8 cellular contexts compared by ENCODE assay signal in the genomic region with DNA sequence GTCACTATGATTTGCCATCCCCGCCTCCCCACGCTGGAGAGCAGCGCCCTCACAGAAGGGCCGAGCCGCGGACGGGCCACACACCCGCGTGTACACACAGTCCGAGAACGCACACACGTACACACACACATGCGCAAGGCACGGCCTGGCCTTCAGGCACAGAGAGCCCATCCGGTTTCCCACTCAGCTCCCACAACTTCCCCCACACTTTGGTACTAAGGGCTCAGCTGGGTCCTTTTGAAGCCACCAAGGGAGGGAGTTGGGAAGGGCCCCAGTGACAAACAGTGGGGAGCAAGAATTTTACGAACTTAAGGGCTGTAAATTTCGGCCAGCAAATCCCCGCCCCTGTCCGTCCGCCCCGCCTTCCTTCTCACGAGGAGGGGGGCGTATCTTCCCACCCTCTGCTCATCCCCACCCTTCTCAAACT.
DNase-seq lines count a peak whose midpoint lies in the region; ATAC-seq and TF ChIP-seq lines count a peak whose summit lies in the region.

No MANE protein-coding gene starts in this region.

- intact Hi-C loops in CD14-positive monocyte (cut with micrococcal nuclease) = no loop called here

- peaks cover 49% of the 10 kb centered on the region for H3K27me3 Mint-ChIP-seq in T-helper 1 cell treated with Interleukin-12 subunit alpha and Interleukin-12 subunit beta and Interleukin-4 antibody, amounts not matched to agents 30 μg/mL and 1 μg/mL, for 36 hours (ENCODE audit: low read depth)
- H3K27me3 Mint-ChIP-seq in brain (peaks cover 75% of the 10 kb centered on the region), CD14-positive monocyte (ENCODE audit: low read depth in 3 of 3) (peaks cover 50 to 74% (median 63%) of the 10 kb centered on the region in 3 donors)

- H4K20me1 ChIP-seq in smooth muscle cell (ENCODE audit: low read depth) = no peaks in the 10 kb centered on the region

- peak overlapping the region; percentile 59 for H3K4me3 ChIP-seq in smooth muscle cell

- H3K4me1 ChIP-seq in smooth muscle cell (ENCODE audit: low read depth) = peaks cover 23% of the 10 kb centered on the region

- H3K27ac Mint-ChIP-seq in T-helper 1 cell treated with Interleukin-12 subunit alpha and Interleukin-12 subunit beta and Interleukin-4 antibody, amounts not matched to agents 30 μg/mL and 1 μg/mL, for 36 hours = no peak overlapping the region
- H3K27ac Mint-ChIP-seq in brain = no peak overlapping the region
- H3K27ac Mint-ChIP-seq in CD14-positive monocyte = no peak overlapping the region

- TF ChIP-seq CTCF in brain (conservative IDR thresholded peaks at IDR 0.05) (no peak), smooth muscle cell (IDR thresholded peaks at IDR 0.05; ENCODE audit: borderline replicate concordance, insufficient read depth, poor library complexity, severe bottlenecking) (no peak), CD14-positive monocyte (IDR thresholded peaks at IDR 0.05) (no peak)

- no peak overlapping the region for H3K9ac ChIP-seq in smooth muscle cell (ENCODE audit: low read depth)

- H3K9me3 Mint-ChIP-seq in T-helper 1 cell treated with Interleukin-12 subunit alpha and Interleukin-12 subunit beta and Interleukin-4 antibody, amounts not matched to agents 30 μg/mL and 1 μg/mL, for 36 hours = no peaks in the 10 kb centered on the region
- peaks cover 0 to 8% (median 0%) of the 10 kb centered on the region in 5 experiments for H3K9me3 Mint-ChIP-seq in brain
- H3K9me3 Mint-ChIP-seq in CD14-positive monocyte = peaks cover 0 to 6% (median 0%) of the 10 kb centered on the region in 7 donors

- no peak for ATAC-seq in GM21576 (IDR thresholded peaks at IDR 0.05; ENCODE audit: unreplicated experiment)

- 13% methylated on average over 23 of the region's 23 CpGs for WGBS in smooth muscle cell (ENCODE audit: low lambda C conversion rate)

- no peaks in the 10 kb centered on the region for H3K27me3 ChIP-seq in smooth muscle cell (ENCODE audit: low read depth)

- H3K4me1 Mint-ChIP-seq in T-helper 1 cell treated with Interleukin-12 subunit alpha and Interleukin-12 subunit beta and Interleukin-4 antibody, amounts not matched to agents 30 μg/mL and 1 μg/mL, for 36 hours (ENCODE audit: low read depth) = peaks cover 2% of the 10 kb centered on the region
- H3K4me1 Mint-ChIP-seq in brain (peaks cover 18% of the 10 kb centered on the region), CD14-positive monocyte (peaks cover 12% of the 10 kb centered on the region)

- peaks cover 10% of the 10 kb centered on the region for H3F3A ChIP-seq in smooth muscle cell (ENCODE audit: low read depth)

- no peaks in the 10 kb centered on the region for H3K36me3 Mint-ChIP-seq in T-helper 1 cell treated with Interleukin-12 subunit alpha and Interleukin-12 subunit beta and Interleukin-4 antibody, amounts not matched to agents 30 μg/mL and 1 μg/mL, for 36 hours (ENCODE audit: low read depth)
- H3K36me3 Mint-ChIP-seq in brain (no peaks in the 10 kb centered on the region), CD14-positive monocyte (no peaks in the 10 kb centered on the region)

- no peaks in the 10 kb centered on the region for H3K36me3 ChIP-seq in smooth muscle cell (ENCODE audit: low read depth)

- H3K9me3 ChIP-seq in smooth muscle cell (replicated peaks; ENCODE audit: low read depth) = no peaks in the 10 kb centered on the region

- H3K4me2 ChIP-seq in smooth muscle cell = peak overlapping the region; percentile 97

- DNase-seq in T-helper 1 cell (no peak), islet precursor cell (peak; percentile 67), smooth muscle cell (lab: John Stamatoyannopoulos, UW; ENCODE audit: unreplicated experiment) (no peak), DMS153 treated with DMSO at 0.1 percent for 48 hours (lab: John Stamatoyannopoulos, UW; ENCODE audit: unreplicated experiment) (no peak), CD14-positive monocyte (ENCODE audit: low spot score) (no peak)

- H2AFZ ChIP-seq in smooth muscle cell (ENCODE audit: low read depth) = peak overlapping the region; percentile 36

- H3K79me2 ChIP-seq in smooth muscle cell (ENCODE audit: low read depth) = no peaks in the 10 kb centered on the region

- no peak overlapping the region for H3K27ac ChIP-seq in smooth muscle cell (ENCODE audit: low read depth)

- peak overlapping the region; percentile 13 for H3K4me3 Mint-ChIP-seq in T-helper 1 cell treated with Interleukin-12 subunit alpha and Interleukin-12 subunit beta and Interleukin-4 antibody, amounts not matched to agents 30 μg/mL and 1 μg/mL, for 36 hours
- H3K4me3 Mint-ChIP-seq in brain (peak overlapping the region; percentile 73 to 84 (median 78)), CD14-positive monocyte (peak overlapping the region in 1 of 2 donors; percentile 72)
